Comparison of ENCODE assay signal across 13 cellular contexts in genomic region chr5:151703227-151703626, GRCh38. TPM values are rescaled to one million over a fixed set of nuclear protein-coding genes. Genes with fewer than 3 reads are reported as not detected.
DNase-seq lines count a peak whose midpoint lies in the region; ATAC-seq and TF ChIP-seq lines count a peak whose summit lies in the region.
"Had no signal": no experiment of that assay in that cellular context is flagged by ENCODE, and none has a peak within 500 bp of the region (broad histone marks: within the 10 kb centered on the region; RNA-seq: fewer than 3 reads in every experiment).

No MANE protein-coding gene starts in this region.

- 65 to 67% methylated on average over 1 of the region's 1 CpG for WGBS in testis, 2 donors

- DNase-seq in NCI-H1092 treated with DMSO at 0.1 percent for 48 hours (lab: John Stamatoyannopoulos, UW) (peak; percentile 4), NCI-H1092 (lab: John Stamatoyannopoulos, UW) (no peak), NCI-H2171 treated with DMSO at 0.1 percent for 48 hours (lab: John Stamatoyannopoulos, UW) (peak; percentile 90), testis (peak; percentile 1), HuH-7.5 (ENCODE audit: low spot score) (no peak), caudate nucleus (lab: John Stamatoyannopoulos, UW) (no peak)
- DNase-seq in activated CD4-positive, alpha-beta T cell treated with anti-CD3 and anti-CD28 coated beads for 4 hours: no peak
- DNase-seq: activated CD4-positive, alpha-beta T cell treated with anti-CD3 and anti-CD28 coated beads, Interleukin-2, amount 10 ng/mL, durations not matched to agents 7 days and 5 days; NCI-H345 had no signal

- H3K27ac ChIP-seq in testis (no peak overlapping the region), caudate nucleus (ENCODE audit: low read depth, low read length) (no peak overlapping the region)
- H3K27ac ChIP-seq: 22Rv1 had no signal

- no peaks in the 10 kb centered on the region for H3K27me3 ChIP-seq in testis
- H3K27me3 ChIP-seq: tibial nerve had no signal

- ATAC-seq in HG02973 (IDR thresholded peaks at IDR 0.05; ENCODE audit: unreplicated experiment): peak; percentile 89

- TF ChIP-seq CTCF in testis (IDR thresholded peaks at IDR 0.05): no peak

- no peaks in the 10 kb centered on the region for H3K9me3 ChIP-seq in testis
- H3K9me3 ChIP-seq: tibial nerve had no signal

- peaks cover 25% of the 10 kb centered on the region for H3K4me1 ChIP-seq in testis

- intact Hi-C loops in testis (cut with DNase I; ENCODE audit: low total_unique reads): no loop called here

- no peaks in the 10 kb centered on the region for H3K36me3 ChIP-seq in testis (ENCODE audit: low read depth, missing control alignments)
- H3K36me3 ChIP-seq: tibial nerve had no signal

- TF ChIP-seq POLR2A in testis (IDR thresholded peaks at IDR 0.05): no peak

- H3K4me3 ChIP-seq in testis: no peak overlapping the region
- H3K4me3 ChIP-seq: skin epidermis, tibial nerve had no signal

RNA-seq across cellular contexts. Expression of gene SPARC, which starts 16.5 kb away (rescaled TPM):
- total RNA-seq in testis: 1,000 to 10,000 TPM; 1,884 to 2,585 TPM
- polyA plus RNA-seq in testis (ENCODE audit: insufficient read depth, low read depth, low replicate concordance): 3,080 TPM

RNA-seq across cellular contexts. Expression of gene ATOX1, which starts 55.2 kb away (rescaled TPM):
- 100 to 1,000 TPM; 135 to 145 TPM for total RNA-seq in testis
- 115 TPM for polyA plus RNA-seq in testis (ENCODE audit: insufficient read depth, low read depth, low replicate concordance)

Comparison
In these comparisons a context has a peak if more than half of its experiments do, and no peak if none do; other contexts are left out.
1. DNase-seq: peak in NCI-H1092 treated with DMSO at 0.1 percent for 48 hours (single experiment), NCI-H2171 treated with DMSO at 0.1 percent for 48 hours (single experiment) and testis (single experiment); none in NCI-H1092 (single experiment), HuH-7.5 (single experiment), caudate nucleus (0 of 61) and activated CD4-positive, alpha-beta T cell treated with anti-CD3 and anti-CD28 coated beads for 4 hours (0 of 2).